Comparison of ENCODE assay signal across 8 cellular contexts in genomic region chr19:1259873-1260748, GRCh38. TPM values are rescaled to one million over a fixed set of nuclear protein-coding genes. Genes with fewer than 3 reads are reported as not detected.
A peak's percentile ranks its signal among the peaks of the same experiment; 100 is the strongest.
DNase-seq lines count a peak whose midpoint lies in the region; TF ChIP-seq lines count a peak whose summit lies in the region.

No MANE protein-coding gene starts in this region.

- no peak for TF ChIP-seq EP300 in Ishikawa (IDR thresholded peaks at IDR 0.05; ENCODE audit: borderline replicate concordance)

- no peaks in the 10 kb centered on the region for H3K27me3 ChIP-seq in iPS DF 6.9 (ENCODE audit: control insufficient read depth, insufficient read depth, low read length)

- DNase-seq in activated CD4-positive, alpha-beta T cell treated with anti-CD3 and anti-CD28 coated beads for 4 hours = peak; percentile 50 to 60
- no peak for DNase-seq in activated CD4-positive, alpha-beta T cell treated with anti-CD3 and anti-CD28 coated beads, Interleukin-2, amount 50 U/mL, for 4 hours
- peak; percentile 70 for DNase-seq in activated naive CD4-positive, alpha-beta T cell treated with anti-CD3 and anti-CD28 coated beads for 36 hours
- DNase-seq in iPS DF 6.9 (ENCODE audit: low read depth, low spot score) (no peak), NOMO-1 (lab: John Stamatoyannopoulos, UW; ENCODE audit: unreplicated experiment in 2 of 2) (no peak), AG20443 (ENCODE audit: low spot score) (no peak)
- peak; percentile 48 for DNase-seq in stimulated activated CD4-positive, alpha-beta T cell treated with anti-CD3 and anti-CD28 coated beads, Interleukin-4, amount 100 ng/mL, for 1 hour

- intact Hi-C loops in activated naive CD4-positive, alpha-beta T cell treated with anti-CD3 and anti-CD28 coated beads for 36 hours (cut with micrococcal nuclease) = loop anchor here (1.0 to 5.0 kb wide), 3 partner anchors 8 to 648 kb away; no protein-coding TSS in a partner anchor

- peaks cover 44% of the 10 kb centered on the region for H3K4me1 Mint-ChIP-seq in activated naive CD4-positive, alpha-beta T cell treated with anti-CD3 and anti-CD28 coated beads for 36 hours (ENCODE audit: low read depth)

- H3K27ac ChIP-seq in iPS DF 6.9 (ENCODE audit: low read length) = no peak overlapping the region

- WGBS in iPS DF 6.9 (ENCODE audit: insufficient coverage, insufficient read length) = no CpG with 5 or more reads among the region's 33 CpGs

- no peaks in the 10 kb centered on the region for H3K9me3 ChIP-seq in iPS DF 6.9 (ENCODE audit: control insufficient read depth, insufficient read depth, low read length)

- peak overlapping the region; percentile 4; the same call in 1 of the 2 replicates for H3K4me3 ChIP-seq in iPS DF 6.9 (ENCODE audit: low read length)

- H3K4me3 Mint-ChIP-seq in activated naive CD4-positive, alpha-beta T cell treated with anti-CD3 and anti-CD28 coated beads for 36 hours = peak overlapping the region; percentile 92

- peaks cover 17% of the 10 kb centered on the region for H3K36me3 ChIP-seq in iPS DF 6.9 (ENCODE audit: control insufficient read depth, insufficient read depth, low read length)

- H3K9me3 Mint-ChIP-seq in activated naive CD4-positive, alpha-beta T cell treated with anti-CD3 and anti-CD28 coated beads for 36 hours = no peaks in the 10 kb centered on the region

- H3K27ac Mint-ChIP-seq in activated naive CD4-positive, alpha-beta T cell treated with anti-CD3 and anti-CD28 coated beads for 36 hours = peak overlapping the region; percentile 97

- H3K36me3 Mint-ChIP-seq in activated naive CD4-positive, alpha-beta T cell treated with anti-CD3 and anti-CD28 coated beads for 36 hours (ENCODE audit: low read depth) = peaks cover 11% of the 10 kb centered on the region

- CTCF ChIA-PET in activated naive CD4-positive, alpha-beta T cell treated with anti-CD3 and anti-CD28 coated beads for 36 hours (lab: Charles Lee) = interaction anchor here (11.1 kb wide), 1 partner anchor 16 kb away, joined by 233 read pairs; the partner anchor contains the start of gene ATP5F1D

- no peak for TF ChIP-seq RAD21 in Ishikawa (IDR thresholded peaks at IDR 0.05; ENCODE audit: low read depth)

- H3K4me1 ChIP-seq in iPS DF 6.9 (ENCODE audit: control insufficient read depth, insufficient read depth, low read length) = peaks cover 20% of the 10 kb centered on the region

- no peaks in the 10 kb centered on the region for H3K27me3 Mint-ChIP-seq in activated naive CD4-positive, alpha-beta T cell treated with anti-CD3 and anti-CD28 coated beads for 36 hours (ENCODE audit: low read depth)

TF ChIP-seq in Ishikawa, 13 proteins besides CTCF, POLR2A, EP300 and RAD21:
- 0 out of 2 replicates have a peak, but pooled peaks have one; percentile 79 for TF ChIP-seq ZBTB7A (IDR thresholded peaks at IDR 0.05; ENCODE audit: low read depth)
- no peak for TF ChIP-seq MAX (IDR thresholded peaks at IDR 0.05)
- TF ChIP-seq EGR1 (IDR thresholded peaks at IDR 0.05) = peak; percentile 68
- TF ChIP-seq CEBPB (IDR thresholded peaks at IDR 0.05) = 0 out of 2 replicates have a peak, but pooled peaks have one; percentile 5
- no peak for TF ChIP-seq TCF12 (IDR thresholded peaks at IDR 0.05; ENCODE audit: low read depth)
- no peak for TF ChIP-seq TEAD4 (IDR thresholded peaks at IDR 0.05)
TF ChIP-seq in Ishikawa: peak in this region for 3.

RNA-seq across cellular contexts. Expression of gene CIRBP, which starts 9.0 kb away (rescaled TPM):
- total RNA-seq in activated naive CD4-positive, alpha-beta T cell treated with anti-CD3 and anti-CD28 coated beads for 36 hours = 100 to 1,000 TPM; 167 to 183 TPM

RNA-seq across cellular contexts. Expression of gene MIDN, which starts 11.7 kb away (rescaled TPM):
- 10 to 100 TPM; 50.1 to 52.9 TPM for total RNA-seq in activated naive CD4-positive, alpha-beta T cell treated with anti-CD3 and anti-CD28 coated beads for 36 hours

RNA-seq across cellular contexts. Expression of gene FAM174C, which starts 15.2 kb away (rescaled TPM):
- 10 to 100 TPM; 62.8 to 65.3 TPM for total RNA-seq in activated naive CD4-positive, alpha-beta T cell treated with anti-CD3 and anti-CD28 coated beads for 36 hours

RNA-seq across cellular contexts. Expression of gene ATP5F1D, which starts 18.6 kb away (rescaled TPM):
- 100 to 1,000 TPM; 153 TPM for total RNA-seq in activated naive CD4-positive, alpha-beta T cell treated with anti-CD3 and anti-CD28 coated beads for 36 hours

RNA-seq across cellular contexts. Expression of gene CBARP, which starts 22.3 kb away (rescaled TPM):
- 1 to 10 TPM in 1 of 2 experiments, under 1 TPM in 1; 0.77 to 1.1 TPM for total RNA-seq in activated naive CD4-positive, alpha-beta T cell treated with anti-CD3 and anti-CD28 coated beads for 36 hours

Comparison
In these comparisons a context has a peak if more than half of its experiments do, and no peak if none do; other contexts are left out.
1. DNase-seq: peak in activated CD4-positive, alpha-beta T cell treated with anti-CD3 and anti-CD28 coated beads for 4 hours (2 of 2), activated naive CD4-positive, alpha-beta T cell treated with anti-CD3 and anti-CD28 coated beads for 36 hours (single experiment) and stimulated activated CD4-positive, alpha-beta T cell treated with anti-CD3 and anti-CD28 coated beads, Interleukin-4, amount 100 ng/mL, for 1 hour (single experiment); none in activated CD4-positive, alpha-beta T cell treated with anti-CD3 and anti-CD28 coated beads, Interleukin-2, amount 50 U/mL, for 4 hours (0 of 2), iPS DF 6.9 (single experiment), NOMO-1 (0 of 2) and AG20443 (single experiment).